15 cellular contexts compared by ENCODE assay signal in the genomic region with DNA sequence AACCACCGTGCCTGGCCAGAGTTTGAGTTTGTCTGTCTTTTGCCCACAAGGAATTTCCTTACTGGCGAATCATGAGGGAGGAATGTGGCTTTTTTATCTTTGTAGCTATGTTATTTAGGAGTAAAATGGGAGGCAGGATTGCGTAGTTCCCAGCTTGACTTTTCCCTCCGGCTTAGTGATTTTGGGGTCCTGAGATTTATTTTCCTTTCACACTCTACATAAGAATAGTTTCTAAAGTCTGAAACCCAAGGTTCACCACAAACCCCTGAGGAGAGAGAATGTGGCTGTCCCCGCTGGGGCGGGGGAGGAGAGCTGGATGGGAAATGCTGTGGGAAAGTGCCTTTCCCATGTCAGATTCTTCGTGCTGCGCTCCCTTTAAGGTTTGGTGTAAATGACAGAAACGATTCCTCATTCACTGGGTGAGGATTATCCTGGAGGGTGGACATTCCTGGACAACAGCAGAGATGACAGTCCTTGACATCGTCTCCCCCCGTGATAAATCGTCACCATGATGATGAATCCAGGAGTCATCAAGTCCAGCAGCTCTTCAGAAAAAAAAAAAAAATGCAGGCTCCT.
DNase-seq lines count a peak whose midpoint lies in the region; ATAC-seq, FAIRE-seq and TF ChIP-seq lines count a peak whose summit lies in the region.
"Had no signal": no experiment of that assay in that cellular context is flagged by ENCODE, and none has a peak within 500 bp of the region (broad histone marks: within the 10 kb centered on the region; RNA-seq: fewer than 3 reads in every experiment).

No MANE protein-coding gene starts in this region.

- intact Hi-C loops in activated T-helper 1 cell treated with anti-CD3 and anti-CD28 coated beads, Interleukin-12 subunit alpha, Interleukin-12 subunit beta, Interleukin-2, Interleukin-4 antibody, amounts not matched to agents 30 ng/mL and 10 ng/mL and 1 ng/mL, durations not matched to agents 14 hours and 24 hours and 36 hours (cut with micrococcal nuclease), result no loop called here

- no peaks in the 10 kb centered on the region for H3K9me3 Mint-ChIP-seq in nephron progenitor cell
- H3K9me3 Mint-ChIP-seq in activated T-helper 1 cell treated with anti-CD3 and anti-CD28 coated beads, Interleukin-12 subunit alpha, Interleukin-12 subunit beta, Interleukin-2, Interleukin-4 antibody, amounts not matched to agents 30 ng/mL and 10 ng/mL and 1 ng/mL, durations not matched to agents 14 hours and 24 hours and 36 hours, result no peaks in the 10 kb centered on the region

- H3K4me1 Mint-ChIP-seq in nephron progenitor cell, result peaks cover 62% of the 10 kb centered on the region
- no peaks in the 10 kb centered on the region for H3K4me1 Mint-ChIP-seq in activated T-helper 1 cell treated with anti-CD3 and anti-CD28 coated beads, Interleukin-12 subunit alpha, Interleukin-12 subunit beta, Interleukin-2, Interleukin-4 antibody, amounts not matched to agents 30 ng/mL and 10 ng/mL and 1 ng/mL, durations not matched to agents 14 hours and 24 hours and 36 hours (ENCODE audit: low read depth)

- DNase-seq in EH (ENCODE audit: low read depth), result peak; percentile 1
- DNase-seq in RCC 7860 (ENCODE audit: low spot score), result peak; percentile 85
- peak; percentile 8 for DNase-seq in fibroblast of peridontal ligament (ENCODE audit: extremely low read depth)
- DNase-seq in nephron progenitor cell, result no peak
- no peak for DNase-seq in small intestine
- DNase-seq in stimulated activated CD4-positive, alpha-beta T cell treated with anti-CD3 and anti-CD28 coated beads, Interleukin-4, amount 100 ng/mL, for 24 hours, result no peak
- no peak for DNase-seq in activated T-helper 1 cell treated with anti-CD3 and anti-CD28 coated beads, Interleukin-12 subunit alpha, Interleukin-12 subunit beta, Interleukin-2, Interleukin-4 antibody, amounts not matched to agents 30 ng/mL and 10 ng/mL and 1 ng/mL, durations not matched to agents 14 hours and 24 hours and 36 hours (ENCODE audit: low spot score)
- DNase-seq: activated naive CD4-positive, alpha-beta T cell; caudate nucleus; hippocampal formation; KBM-7; NCI-H1436; NCI-H526 had no signal

- no peaks in the 10 kb centered on the region for H3K9me3 ChIP-seq in small intestine (ENCODE audit: control insufficient read depth, low read depth)

- H3K4me3 Mint-ChIP-seq in nephron progenitor cell, result no peak overlapping the region
- no peak overlapping the region for H3K4me3 Mint-ChIP-seq in activated T-helper 1 cell treated with anti-CD3 and anti-CD28 coated beads, Interleukin-12 subunit alpha, Interleukin-12 subunit beta, Interleukin-2, Interleukin-4 antibody, amounts not matched to agents 30 ng/mL and 10 ng/mL and 1 ng/mL, durations not matched to agents 14 hours and 24 hours and 36 hours

- WGBS in small intestine, 3 donors, result 83 to 94% (median 87%) methylated on average over 12 of the region's 12 CpGs

- H3K36me3 ChIP-seq in small intestine (ENCODE audit: control insufficient read depth in 2 of 2, insufficient read depth in 2 of 2, low read length in 2 of 2), result no peaks in the 10 kb centered on the region

- H3K4me3 ChIP-seq in small intestine (ENCODE audit: low read depth in 1 of 2, low read length in 2 of 2), result no peak overlapping the region

- H3K27ac Mint-ChIP-seq in nephron progenitor cell, result peak overlapping the region; percentile 68
- no peak overlapping the region for H3K27ac Mint-ChIP-seq in activated T-helper 1 cell treated with anti-CD3 and anti-CD28 coated beads, Interleukin-12 subunit alpha, Interleukin-12 subunit beta, Interleukin-2, Interleukin-4 antibody, amounts not matched to agents 30 ng/mL and 10 ng/mL and 1 ng/mL, durations not matched to agents 14 hours and 24 hours and 36 hours

- no peak for ATAC-seq in GM18505 (IDR thresholded peaks at IDR 0.05; ENCODE audit: unreplicated experiment)
- ATAC-seq: Right ventricle myocardium inferior had no signal

- H3K36me3 Mint-ChIP-seq in nephron progenitor cell (ENCODE audit: low read depth), result peaks cover 12% of the 10 kb centered on the region
- H3K36me3 Mint-ChIP-seq in activated T-helper 1 cell treated with anti-CD3 and anti-CD28 coated beads, Interleukin-12 subunit alpha, Interleukin-12 subunit beta, Interleukin-2, Interleukin-4 antibody, amounts not matched to agents 30 ng/mL and 10 ng/mL and 1 ng/mL, durations not matched to agents 14 hours and 24 hours and 36 hours (ENCODE audit: low read depth), result no peaks in the 10 kb centered on the region

- no peaks in the 10 kb centered on the region for H3K27me3 ChIP-seq in small intestine (ENCODE audit: control insufficient read depth in 2 of 2, insufficient read depth in 2 of 2, low read length in 2 of 2)

- TF ChIP-seq POLR2A in GM18505 (IDR thresholded peaks at IDR 0.05; ENCODE audit: borderline replicate concordance, extremely low read depth, insufficient read depth, insufficient read length), result no peak

- H3K27me3 Mint-ChIP-seq in nephron progenitor cell (ENCODE audit: low read depth, poor library complexity), result peaks cover 11% of the 10 kb centered on the region
- no peaks in the 10 kb centered on the region for H3K27me3 Mint-ChIP-seq in activated T-helper 1 cell treated with anti-CD3 and anti-CD28 coated beads, Interleukin-12 subunit alpha, Interleukin-12 subunit beta, Interleukin-2, Interleukin-4 antibody, amounts not matched to agents 30 ng/mL and 10 ng/mL and 1 ng/mL, durations not matched to agents 14 hours and 24 hours and 36 hours (ENCODE audit: insufficient read depth)

- peak; percentile 71 for FAIRE-seq in RCC 7860 (lab: Jason Lieb, UNC)
- FAIRE-seq in small intestine (lab: Jason Lieb, UNC), result no peak

- no peak for TF ChIP-seq CTCF in nephron progenitor cell (IDR thresholded peaks at IDR 0.05)

- H3K27ac ChIP-seq in small intestine (ENCODE audit: low read depth in 1 of 2, low read length in 1 of 2), result no peak overlapping the region

- H3K4me1 ChIP-seq in small intestine (ENCODE audit: control insufficient read depth in 2 of 2, insufficient read depth in 1 of 2, low read depth in 1 of 2, low read length in 1 of 2), result no peaks in the 10 kb centered on the region

Comparison
In these comparisons a context has a peak if more than half of its experiments do, and no peak if none do; other contexts are left out.
1. DNase-seq: peak in EH (single experiment), RCC 7860 (single experiment) and fibroblast of peridontal ligament (single experiment); none in nephron progenitor cell (single experiment), small intestine (single experiment), stimulated activated CD4-positive, alpha-beta T cell treated with anti-CD3 and anti-CD28 coated beads, Interleukin-4, amount 100 ng/mL, for 24 hours (single experiment) and activated T-helper 1 cell treated with anti-CD3 and anti-CD28 coated beads, Interleukin-12 subunit alpha, Interleukin-12 subunit beta, Interleukin-2, Interleukin-4 antibody, amounts not matched to agents 30 ng/mL and 10 ng/mL and 1 ng/mL, durations not matched to agents 14 hours and 24 hours and 36 hours (single experiment).